Comparison of ENCODE assay signal across 14 cellular contexts in the genomic region with DNA sequence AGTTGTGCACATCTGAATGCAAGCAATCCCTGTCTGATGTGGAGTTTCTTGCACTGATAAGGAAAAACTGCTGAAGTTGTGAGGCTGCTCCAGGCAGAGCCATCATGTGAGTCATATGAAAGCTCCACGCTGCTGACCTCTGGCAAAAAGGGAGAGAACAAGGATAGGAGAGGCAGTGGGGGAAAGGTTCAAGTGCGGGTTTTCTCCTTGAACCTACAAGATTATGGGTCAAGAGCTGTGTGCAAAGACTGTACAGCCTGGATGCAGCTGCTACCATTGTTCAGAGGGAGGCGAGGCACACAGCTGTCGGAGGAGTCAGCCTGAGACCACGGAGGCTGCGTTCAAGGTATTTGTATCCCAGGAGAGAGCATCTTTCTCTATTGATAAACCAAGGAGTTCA. TPM values are rescaled to one million over a fixed set of nuclear protein-coding genes. Genes with fewer than 3 reads are reported as not detected.
DNase-seq lines count a peak whose midpoint lies in the region; ATAC-seq and TF ChIP-seq lines count a peak whose summit lies in the region.
"Had no signal": no experiment of that assay in that cellular context is flagged by ENCODE, and none has a peak within 500 bp of the region (broad histone marks: within the 10 kb centered on the region; RNA-seq: fewer than 3 reads in every experiment).

Gene CDK15, plus strand, starts transcription at position 96 of the 400 bp plus-strand sequence. Its CDS starts 128 bp downstream, at position 224.

- peak within 1 kb of the TSS; percentile 21 for H2BK15ac ChIP-seq in mesenchymal stem cell (ENCODE audit: low read depth, poor library complexity, severe bottlenecking)

- no peak within 1 kb of the TSS for H3K4me3 ChIP-seq in right atrium auricular region
- H3K4me3 ChIP-seq in mesenchymal stem cell (ENCODE audit: insufficient read depth in 1 of 2, low read depth in 1 of 2, low read length in 2 of 2) = peak within 1 kb of the TSS in 1 of 2 experiments; percentile 68
- H3K4me3 ChIP-seq in aorta (ENCODE audit: low read length in 2 of 2) = no peak within 1 kb of the TSS
- H3K4me3 ChIP-seq in CD4-positive, alpha-beta memory T cell (ENCODE audit: low read length in 2 of 2) = no peak within 1 kb of the TSS

- H3K23ac ChIP-seq in mesenchymal stem cell (ENCODE audit: low read length in 2 of 2) = no peak within 1 kb of the TSS

- H3K27me3 Mint-ChIP-seq in CD4-positive, alpha-beta memory T cell = peaks cover 12 to 16% of the 10 kb centered on the region in 2 donors

- H3K4ac ChIP-seq in mesenchymal stem cell (ENCODE audit: low read depth in 1 of 2, low read length in 2 of 2) = no peak within 1 kb of the TSS

- no peaks in the 10 kb centered on the region for H3K9me3 ChIP-seq in right atrium auricular region
- H3K9me3 ChIP-seq in mesenchymal stem cell (ENCODE audit: control insufficient read depth, low read length) = no peaks in the 10 kb centered on the region
- H3K9me3 ChIP-seq in aorta (ENCODE audit: control insufficient read depth, low read length) = no peaks in the 10 kb centered on the region
- no peaks in the 10 kb centered on the region for H3K9me3 ChIP-seq in CD4-positive, alpha-beta memory T cell (ENCODE audit: control insufficient read depth in 1 of 2, low read length in 2 of 2)

- no peak for DNase-seq in Right ventricle myocardium inferior (ENCODE audit: missing footprints)
- no peak for DNase-seq in right atrium auricular region (ENCODE audit: low spot score)
- peak; percentile 12 for DNase-seq in cerebellar cortex (ENCODE audit: low spot score)
- DNase-seq in mesenchymal stem cell = peak; percentile 80
- no peak for DNase-seq in aorta
- no peak for DNase-seq in germinal center (ENCODE audit: low spot score)
- DNase-seq in CD4-positive, alpha-beta memory T cell = no peak
- DNase-seq: C1 segment of cervical spinal cord; GOT3; NCI-H2107; stimulated activated CD4-positive, alpha-beta T cell treated with anti-CD3 and anti-CD28 coated beads, Interleukin-2, amount 100 ng/mL, for 48 hours had no signal

- H3K79me1 ChIP-seq in mesenchymal stem cell (replicated peaks; ENCODE audit: low read length, poor library complexity, severe bottlenecking) = no peaks in the 10 kb centered on the region

- H3K27me3 ChIP-seq in right atrium auricular region (no peaks in the 10 kb centered on the region), mesenchymal stem cell (ENCODE audit: control insufficient read depth in 1 of 2, insufficient read depth in 1 of 2, low read length in 2 of 2) (no peaks in the 10 kb centered on the region), aorta (ENCODE audit: control insufficient read depth in 1 of 2, insufficient read depth in 2 of 2, low read length in 1 of 2) (no peaks in the 10 kb centered on the region)
- no peaks in the 10 kb centered on the region for H3K27me3 ChIP-seq in CD4-positive, alpha-beta memory T cell (ENCODE audit: insufficient read depth, low read length)

- H2BK5ac ChIP-seq in mesenchymal stem cell (ENCODE audit: low read depth, low read length, poor library complexity, severe bottlenecking) = no peak within 1 kb of the TSS

- peak within 1 kb of the TSS in 1 of 2 experiments; percentile 2 for H3K14ac ChIP-seq in mesenchymal stem cell (ENCODE audit: low read length in 2 of 2)

- no peak within 1 kb of the TSS for H3K27ac Mint-ChIP-seq in CD4-positive, alpha-beta memory T cell

- H2AK5ac ChIP-seq in mesenchymal stem cell (ENCODE audit: low read length, severe bottlenecking) = no peak within 1 kb of the TSS

- TF ChIP-seq CTCF in right atrium auricular region (IDR thresholded peaks at IDR 0.05) = no peak

- peak within 1 kb of the TSS in 1 of 2 experiments; percentile 37 for H2BK12ac ChIP-seq in mesenchymal stem cell (ENCODE audit: low read length in 2 of 2)

- no peak within 1 kb of the TSS for H4K8ac ChIP-seq in mesenchymal stem cell (ENCODE audit: low read length)

- no peak within 1 kb of the TSS for H2BK120ac ChIP-seq in mesenchymal stem cell (ENCODE audit: low read depth, low read length)

- H3K9me3 Mint-ChIP-seq in CD4-positive, alpha-beta memory T cell = no peaks in the 10 kb centered on the region

- CTCF ChIA-PET in CD4-positive, alpha-beta memory T cell (lab: Charles Lee; ENCODE audit: partially characterized antibody) = no interaction called here

- H3K4me2 ChIP-seq in mesenchymal stem cell (ENCODE audit: low read length, poor library complexity, severe bottlenecking) = peak within 1 kb of the TSS; percentile 1

- peak; percentile 72 for ATAC-seq in Right ventricle myocardium inferior
- peak; percentile 56 for ATAC-seq in aorta (ENCODE audit: low FRiP score)
- no peak for ATAC-seq in HG02571 (IDR thresholded peaks at IDR 0.05; ENCODE audit: unreplicated experiment)

- H3K36me3 ChIP-seq in right atrium auricular region (no peaks in the 10 kb centered on the region), mesenchymal stem cell (ENCODE audit: control insufficient read depth in 1 of 2, insufficient read depth in 2 of 2, low read depth in 1 of 2, low read length in 2 of 2) (no peaks in the 10 kb centered on the region), aorta (ENCODE audit: control insufficient read depth in 1 of 2, insufficient read depth in 2 of 2, low read length in 1 of 2) (no peaks in the 10 kb centered on the region)
- no peaks in the 10 kb centered on the region for H3K36me3 ChIP-seq in CD4-positive, alpha-beta memory T cell (ENCODE audit: insufficient read depth, low read length)

- H4K91ac ChIP-seq in mesenchymal stem cell (ENCODE audit: low read length) = no peak within 1 kb of the TSS

- no peaks in the 10 kb centered on the region for H3K4me1 Mint-ChIP-seq in CD4-positive, alpha-beta memory T cell

- peak within 1 kb of the TSS; percentile 6 for H2AFZ ChIP-seq in mesenchymal stem cell (ENCODE audit: low read depth, low read length)

- peaks cover 0 to 8% of the 10 kb centered on the region in 2 donors for H3K4me1 ChIP-seq in right atrium auricular region
- peaks cover 6% of the 10 kb centered on the region for H3K4me1 ChIP-seq in mesenchymal stem cell (ENCODE audit: control insufficient read depth, insufficient read depth, low read depth, low read length)
- peaks cover 2 to 5% of the 10 kb centered on the region in 2 donors for H3K4me1 ChIP-seq in aorta (ENCODE audit: control insufficient read depth in 1 of 2, insufficient read depth in 2 of 2, low read length in 2 of 2)
- no peaks in the 10 kb centered on the region for H3K4me1 ChIP-seq in CD4-positive, alpha-beta memory T cell (ENCODE audit: insufficient read depth, low read length)

- H3K4me3 Mint-ChIP-seq in CD4-positive, alpha-beta memory T cell = no peak within 1 kb of the TSS

- peak within 1 kb of the TSS; percentile 1 to 71 for H3K18ac ChIP-seq in mesenchymal stem cell (ENCODE audit: low read depth in 1 of 2, low read length in 2 of 2)

- POLR2A ChIA-PET in CD4-positive, alpha-beta memory T cell (lab: Charles Lee; ENCODE audit: partially characterized antibody) = interaction anchor here (0.6 kb wide), 1 partner anchor 90 kb away, joined by 3 read pairs; no protein-coding TSS in a partner anchor

- H3K27ac ChIP-seq in right atrium auricular region = peak within 1 kb of the TSS in 1 of 2 donors; percentile 62
- peak within 1 kb of the TSS; percentile 98 for H3K27ac ChIP-seq in mesenchymal stem cell (ENCODE audit: low read length, poor library complexity, severe bottlenecking)
- H3K27ac ChIP-seq in aorta (ENCODE audit: low read depth in 1 of 2, low read length in 2 of 2) = peak within 1 kb of the TSS; percentile 90
- H3K27ac ChIP-seq in CD4-positive, alpha-beta memory T cell (ENCODE audit: low read depth, low read length) = no peak within 1 kb of the TSS

- 12% methylated on average over 6 of the region's 6 CpGs for WGBS in mesenchymal stem cell
- 31 to 34% methylated on average over 6 of the region's 6 CpGs for WGBS in aorta, 2 donors

- peak within 1 kb of the TSS; percentile 80 for H3K9ac ChIP-seq in mesenchymal stem cell (ENCODE audit: low read length)

- intact Hi-C loops in Right ventricle myocardium inferior (cut with DNase I) = no loop called here
- intact Hi-C loops in aorta (cut with DNase I) = no loop called here
- intact Hi-C loops in CD4-positive, alpha-beta memory T cell (cut with micrococcal nuclease) = no loop called here

- H3K36me3 Mint-ChIP-seq in CD4-positive, alpha-beta memory T cell = no peaks in the 10 kb centered on the region

RNA-seq across cellular contexts. Expression of gene CDK15, which starts in this region (rescaled TPM):
- total RNA-seq in Right ventricle myocardium inferior (0.35 TPM), right atrium auricular region (not detected), aorta (1 to 10 TPM; 3.9 to 7.7 TPM)
- 6.9 TPM for polyA plus RNA-seq in mesenchymal stem cell (2013, experiment 1 of 2)
- 6.9 TPM for polyA plus RNA-seq in mesenchymal stem cell (2013, experiment 2 of 2)
- 1 to 10 TPM in 1 of 2 donors, under 1 TPM in 1; 0.56 to 3.0 TPM for polyA plus RNA-seq in aorta
- not detected for total RNA-seq in CD4-positive, alpha-beta memory T cell
- not detected for polyA plus RNA-seq in CD4-positive, alpha-beta memory T cell
- total RNA-seq: lung microvascular endothelial cell; T-helper 2 cell treated with Interferon-gamma antibody and Interleukin-4, amounts not matched to agents 100 ng/mL and 5 ng/mL, for 36 hours had no signal

Comparison
In these comparisons a context has a peak if more than half of its experiments do, and no peak if none do; other contexts are left out.
1. Peak in ATAC-seq in Right ventricle myocardium inferior; RNA of the gene not detected or under 1 TPM.
2. DNase-seq: peak in cerebellar cortex (single experiment) and mesenchymal stem cell (single experiment); none in Right ventricle myocardium inferior (single experiment), right atrium auricular region (single experiment), aorta (0 of 2), germinal center (single experiment) and CD4-positive, alpha-beta memory T cell (0 of 5).